In the genomic region with DNA sequence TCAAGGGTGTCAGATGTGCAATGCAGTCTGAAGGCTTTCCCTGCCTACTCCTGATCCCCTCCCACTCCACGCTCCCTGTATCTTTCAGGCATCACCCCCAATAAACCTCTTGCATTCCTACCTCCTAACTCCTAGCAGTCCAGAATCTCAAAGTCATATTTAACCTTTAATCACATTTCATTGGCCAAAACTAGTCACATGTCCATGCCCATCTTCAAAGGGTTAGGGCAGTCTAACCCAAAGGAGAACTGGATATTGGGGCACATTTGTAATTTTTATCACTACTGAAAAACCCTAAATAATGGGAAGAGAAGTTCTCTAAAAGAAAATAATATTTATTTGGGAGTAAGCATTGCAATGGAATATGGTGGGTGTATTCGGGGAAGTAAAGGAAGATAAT, we compare ENCODE assay signal across 18 cellular contexts. TPM values are rescaled to one million over a fixed set of nuclear protein-coding genes. Genes with fewer than 3 reads are reported as not detected.
DNase-seq lines count a peak whose midpoint lies in the region; ATAC-seq lines count a peak whose summit lies in the region.
"Had no signal": no experiment of that assay in that cellular context is flagged by ENCODE, and none has a peak within 500 bp of the region (broad histone marks: within the 10 kb centered on the region; RNA-seq: fewer than 3 reads in every experiment).

No MANE protein-coding gene starts in this region.

- intact Hi-C loops in activated CD4-positive, alpha-beta memory T cell treated with anti-CD3 and anti-CD28 coated beads for 36 hours (cut with micrococcal nuclease): no loop called here
- intact Hi-C loops in activated T-helper 2 cell treated with anti-CD3 and anti-CD28 coated beads, Interferon-gamma antibody, Interleukin-2, Interleukin-4, amounts not matched to agents 10 μg/mL and 5 μg/mL and 100 μg/mL, durations not matched to agents 14 hours and 24 hours and 36 hours (cut with micrococcal nuclease): loop anchor here (2.0 kb wide), 1 partner anchor 46 kb away; no protein-coding TSS in a partner anchor

- peaks cover 69% of the 10 kb centered on the region for H3K4me1 ChIP-seq in GM23248 (ENCODE audit: insufficient read depth)

- no peaks in the 10 kb centered on the region for H3K27me3 ChIP-seq in GM23248 (replicated peaks; ENCODE audit: insufficient read depth)

- H3K4me2 ChIP-seq in GM23248 (ENCODE audit: unreplicated experiment): no peak overlapping the region
- H3K4me2 ChIP-seq: PC-9 had no signal

- H3K27ac Mint-ChIP-seq in activated CD4-positive, alpha-beta memory T cell treated with anti-CD3 and anti-CD28 coated beads, Interleukin-2, amount 10 ng/mL, durations not matched to agents 7 days and 5 days: peak overlapping the region; percentile 96
- no peak overlapping the region for H3K27ac Mint-ChIP-seq in activated CD4-positive, alpha-beta memory T cell treated with anti-CD3 and anti-CD28 coated beads for 36 hours
- H3K27ac Mint-ChIP-seq in activated T-helper 2 cell treated with anti-CD3 and anti-CD28 coated beads, Interferon-gamma antibody, Interleukin-2, Interleukin-4, amounts not matched to agents 10 μg/mL and 5 μg/mL and 100 μg/mL, durations not matched to agents 14 hours and 24 hours and 36 hours: peak overlapping the region; percentile 92
- H3K27ac Mint-ChIP-seq in natural killer cell treated with Interleukin-12 subunit alpha and Interleukin-12 subunit beta and Interleukin-15 and Interleukin-18, amount 100 ng/mL, for 72 hours: peak overlapping the region; percentile 70 to 74
- H3K27ac Mint-ChIP-seq: B cell; CD4-positive, alpha-beta T cell had no signal

- no peak for ATAC-seq in natural killer cell treated with Interleukin-12 subunit alpha and Interleukin-12 subunit beta and Interleukin-15 and Interleukin-18, amount 100 ng/mL, for 72 hours

- H3K9me2 ChIP-seq in GM23248 (ENCODE audit: insufficient read depth): no peaks in the 10 kb centered on the region

- CTCF ChIA-PET in activated CD4-positive, alpha-beta memory T cell treated with anti-CD3 and anti-CD28 coated beads, Interleukin-2, amount 10 ng/mL, durations not matched to agents 7 days and 5 days (lab: Charles Lee): no interaction called here
- CTCF ChIA-PET in activated CD4-positive, alpha-beta memory T cell treated with anti-CD3 and anti-CD28 coated beads for 36 hours (lab: Charles Lee): no interaction called here

- no peak overlapping the region for H2AFZ ChIP-seq in GM23248
- H2AFZ ChIP-seq: PC-9 had no signal

- POLR2A ChIA-PET in activated CD4-positive, alpha-beta memory T cell treated with anti-CD3 and anti-CD28 coated beads, Interleukin-2, amount 10 ng/mL, durations not matched to agents 7 days and 5 days (lab: Charles Lee): no interaction called here
- POLR2A ChIA-PET in activated CD4-positive, alpha-beta memory T cell treated with anti-CD3 and anti-CD28 coated beads for 36 hours (lab: Charles Lee): no interaction called here

- no peak for DNase-seq in activated CD4-positive, alpha-beta memory T cell treated with anti-CD3 and anti-CD28 coated beads, Interleukin-2, amount 10 ng/mL, durations not matched to agents 7 days and 5 days
- no peak for DNase-seq in activated CD4-positive, alpha-beta memory T cell treated with anti-CD3 and anti-CD28 coated beads for 36 hours
- no peak for DNase-seq in GM23248
- DNase-seq in activated T-helper 2 cell treated with anti-CD3 and anti-CD28 coated beads, Interferon-gamma antibody, Interleukin-2, Interleukin-4, amounts not matched to agents 10 μg/mL and 5 μg/mL and 100 μg/mL, durations not matched to agents 14 hours and 24 hours and 36 hours (ENCODE audit: low spot score): no peak
- DNase-seq in natural killer cell treated with Interleukin-12 subunit alpha and Interleukin-12 subunit beta and Interleukin-15 and Interleukin-18, amount 100 ng/mL, for 72 hours (ENCODE audit: low spot score): no peak
- no peak for DNase-seq in 8988T
- DNase-seq in AG20443 (ENCODE audit: low spot score): no peak
- DNase-seq: ACHN; CD4-positive, alpha-beta T cell; DND-41; GDM1; NCI-H1417; NCI-H1930; NCI-H2171; NCI-H446 treated with DMSO at 0.1 percent for 48 hours; NCI-H748 treated with DMSO at 0.1 percent for 48 hours; PC-9 had no signal

- peaks cover 92% of the 10 kb centered on the region for H3K4me1 Mint-ChIP-seq in activated CD4-positive, alpha-beta memory T cell treated with anti-CD3 and anti-CD28 coated beads, Interleukin-2, amount 10 ng/mL, durations not matched to agents 7 days and 5 days
- peaks cover 20% of the 10 kb centered on the region for H3K4me1 Mint-ChIP-seq in activated CD4-positive, alpha-beta memory T cell treated with anti-CD3 and anti-CD28 coated beads for 36 hours (ENCODE audit: low read depth)
- H3K4me1 Mint-ChIP-seq in activated T-helper 2 cell treated with anti-CD3 and anti-CD28 coated beads, Interferon-gamma antibody, Interleukin-2, Interleukin-4, amounts not matched to agents 10 μg/mL and 5 μg/mL and 100 μg/mL, durations not matched to agents 14 hours and 24 hours and 36 hours (ENCODE audit: low read depth): peaks cover 81% of the 10 kb centered on the region
- H3K4me1 Mint-ChIP-seq in natural killer cell treated with Interleukin-12 subunit alpha and Interleukin-12 subunit beta and Interleukin-15 and Interleukin-18, amount 100 ng/mL, for 72 hours (ENCODE audit: low read depth in 2 of 2): peaks cover 54 to 76% of the 10 kb centered on the region in 2 donors

- H3K36me3 Mint-ChIP-seq in activated CD4-positive, alpha-beta memory T cell treated with anti-CD3 and anti-CD28 coated beads, Interleukin-2, amount 10 ng/mL, durations not matched to agents 7 days and 5 days (ENCODE audit: low read depth): peaks cover 45% of the 10 kb centered on the region
- no peaks in the 10 kb centered on the region for H3K36me3 Mint-ChIP-seq in activated CD4-positive, alpha-beta memory T cell treated with anti-CD3 and anti-CD28 coated beads for 36 hours
- H3K36me3 Mint-ChIP-seq in activated T-helper 2 cell treated with anti-CD3 and anti-CD28 coated beads, Interferon-gamma antibody, Interleukin-2, Interleukin-4, amounts not matched to agents 10 μg/mL and 5 μg/mL and 100 μg/mL, durations not matched to agents 14 hours and 24 hours and 36 hours (ENCODE audit: low read depth): peaks cover 24% of the 10 kb centered on the region
- H3K36me3 Mint-ChIP-seq in natural killer cell treated with Interleukin-12 subunit alpha and Interleukin-12 subunit beta and Interleukin-15 and Interleukin-18, amount 100 ng/mL, for 72 hours: no peaks in the 10 kb centered on the region

- H3K4me3 ChIP-seq in GM23248: no peak overlapping the region
- H3K4me3 ChIP-seq: PC-9 had no signal

- H3K9ac ChIP-seq in GM23248: no peak overlapping the region

- H3K36me3 ChIP-seq in GM23248 (ENCODE audit: low read depth): no peaks in the 10 kb centered on the region

- peaks cover 34% of the 10 kb centered on the region for H3K79me2 ChIP-seq in GM23248 (ENCODE audit: insufficient read depth)

- in situ Hi-C loops in GM23248 (cut with MboI): no loop called here

- H3K9me3 ChIP-seq in GM23248 (ENCODE audit: low read depth): no peaks in the 10 kb centered on the region

- H3F3A ChIP-seq in GM23248 (ENCODE audit: insufficient read depth): peaks cover 72% of the 10 kb centered on the region

- no peaks in the 10 kb centered on the region for H4K20me1 ChIP-seq in GM23248 (ENCODE audit: insufficient read depth)

- H3K4me3 Mint-ChIP-seq in activated CD4-positive, alpha-beta memory T cell treated with anti-CD3 and anti-CD28 coated beads, Interleukin-2, amount 10 ng/mL, durations not matched to agents 7 days and 5 days: peak overlapping the region; percentile 86
- no peak overlapping the region for H3K4me3 Mint-ChIP-seq in activated CD4-positive, alpha-beta memory T cell treated with anti-CD3 and anti-CD28 coated beads for 36 hours
- H3K4me3 Mint-ChIP-seq in activated T-helper 2 cell treated with anti-CD3 and anti-CD28 coated beads, Interferon-gamma antibody, Interleukin-2, Interleukin-4, amounts not matched to agents 10 μg/mL and 5 μg/mL and 100 μg/mL, durations not matched to agents 14 hours and 24 hours and 36 hours (ENCODE audit: low read depth): peak overlapping the region; percentile 77
- peak overlapping the region; percentile 82 for H3K4me3 Mint-ChIP-seq in natural killer cell treated with Interleukin-12 subunit alpha and Interleukin-12 subunit beta and Interleukin-15 and Interleukin-18, amount 100 ng/mL, for 72 hours
- H3K4me3 Mint-ChIP-seq: B cell; CD4-positive, alpha-beta T cell had no signal

- WGBS in GM23248 (ENCODE audit: low coverage in 1 of 2, low lambda C conversion rate in 2 of 2, missing lambda C conversion rate in 2 of 2), 2 experiments: 100% methylated on average over 2 of the region's 2 CpGs

- no peaks in the 10 kb centered on the region for H3K9me3 Mint-ChIP-seq in activated CD4-positive, alpha-beta memory T cell treated with anti-CD3 and anti-CD28 coated beads, Interleukin-2, amount 10 ng/mL, durations not matched to agents 7 days and 5 days
- H3K9me3 Mint-ChIP-seq in activated CD4-positive, alpha-beta memory T cell treated with anti-CD3 and anti-CD28 coated beads for 36 hours: no peaks in the 10 kb centered on the region
- no peaks in the 10 kb centered on the region for H3K9me3 Mint-ChIP-seq in activated T-helper 2 cell treated with anti-CD3 and anti-CD28 coated beads, Interferon-gamma antibody, Interleukin-2, Interleukin-4, amounts not matched to agents 10 μg/mL and 5 μg/mL and 100 μg/mL, durations not matched to agents 14 hours and 24 hours and 36 hours
- peaks cover 3% of the 10 kb centered on the region for H3K9me3 Mint-ChIP-seq in natural killer cell treated with Interleukin-12 subunit alpha and Interleukin-12 subunit beta and Interleukin-15 and Interleukin-18, amount 100 ng/mL, for 72 hours
- H3K9me3 Mint-ChIP-seq: CD4-positive, alpha-beta T cell had no signal

- 0 out of 2 replicates have a peak overlapping the region, but pooled peaks have one; percentile 15 for H3K27ac ChIP-seq in GM23248
- H3K27ac ChIP-seq: PC-9 had no signal

- no peaks in the 10 kb centered on the region for H3K27me3 Mint-ChIP-seq in activated CD4-positive, alpha-beta memory T cell treated with anti-CD3 and anti-CD28 coated beads, Interleukin-2, amount 10 ng/mL, durations not matched to agents 7 days and 5 days
- H3K27me3 Mint-ChIP-seq in activated CD4-positive, alpha-beta memory T cell treated with anti-CD3 and anti-CD28 coated beads for 36 hours: no peaks in the 10 kb centered on the region
- H3K27me3 Mint-ChIP-seq in activated T-helper 2 cell treated with anti-CD3 and anti-CD28 coated beads, Interferon-gamma antibody, Interleukin-2, Interleukin-4, amounts not matched to agents 10 μg/mL and 5 μg/mL and 100 μg/mL, durations not matched to agents 14 hours and 24 hours and 36 hours (ENCODE audit: low read depth): no peaks in the 10 kb centered on the region
- no peaks in the 10 kb centered on the region for H3K27me3 Mint-ChIP-seq in natural killer cell treated with Interleukin-12 subunit alpha and Interleukin-12 subunit beta and Interleukin-15 and Interleukin-18, amount 100 ng/mL, for 72 hours
- H3K27me3 Mint-ChIP-seq: B cell; CD4-positive, alpha-beta T cell had no signal

RNA-seq across cellular contexts. Expression of gene C12orf75, which starts 5.4 kb away (rescaled TPM):
- total RNA-seq in activated CD4-positive, alpha-beta memory T cell treated with anti-CD3 and anti-CD28 coated beads, Interleukin-2, amount 10 ng/mL, durations not matched to agents 7 days and 5 days: 100 to 1,000 TPM; 288 to 312 TPM
- total RNA-seq in activated CD4-positive, alpha-beta memory T cell treated with anti-CD3 and anti-CD28 coated beads for 36 hours: 10 to 100 TPM; 73.7 to 79.7 TPM
- total RNA-seq in GM23248 (2014; rRNA removed; shearing (Covaris generic)): 313 and 349 TPM in 2 replicates
- 590 and 607 TPM in 2 replicates for polyA plus RNA-seq in GM23248 (2016; fragmentation: Nextera tagmentation; extraction: Ambion mirVana)
- total RNA-seq in activated T-helper 2 cell treated with anti-CD3 and anti-CD28 coated beads, Interferon-gamma antibody, Interleukin-2, Interleukin-4, amounts not matched to agents 10 μg/mL and 5 μg/mL and 100 μg/mL, durations not matched to agents 14 hours and 24 hours and 36 hours: 246 and 252 TPM in 2 replicates
- total RNA-seq in natural killer cell treated with Interleukin-12 subunit alpha and Interleukin-12 subunit beta and Interleukin-15 and Interleukin-18, amount 100 ng/mL, for 72 hours: 100 to 1,000 TPM in 1 of 2 donors, 10 to 100 TPM in 1; 65.5 to 159 TPM
